ENCODE assay signal across 1 cellular context in genomic region chr7:106678795-106679152, GRCh38.
TF ChIP-seq lines count a peak whose summit lies in the region.

No MANE protein-coding gene starts in this region.

TF ChIP-seq in HEK293T, 16 proteins besides CTCF, POLR2A, EP300 and RAD21:
- TF ChIP-seq ZNF384 (IDR thresholded peaks at IDR 0.05), result no peak
- TF ChIP-seq ELF4 (IDR thresholded peaks at IDR 0.05), result no peak
- no peak for TF ChIP-seq SUZ12 (IDR thresholded peaks at IDR 0.05)
- no peak for TF ChIP-seq TARDBP (IDR thresholded peaks at IDR 0.05)
- TF ChIP-seq BHLHE40 (IDR thresholded peaks at IDR 0.05; ENCODE audit: borderline replicate concordance), result no peak
- TF ChIP-seq SP1 (IDR thresholded peaks at IDR 0.05), result no peak
- no peak for TF ChIP-seq L3MBTL2 (conservative IDR thresholded peaks at IDR 0.05)
- no peak for TF ChIP-seq ARNT (IDR thresholded peaks at IDR 0.05)
- TF ChIP-seq FOXM1 (IDR thresholded peaks at IDR 0.05; ENCODE audit: borderline replicate concordance), result no peak
- no peak for TF ChIP-seq HDGF (IDR thresholded peaks at IDR 0.05; ENCODE audit: borderline replicate concordance)
- TF ChIP-seq FOXK2 (IDR thresholded peaks at IDR 0.05), result no peak
- TF ChIP-seq NFRKB (IDR thresholded peaks at IDR 0.05), result no peak
- no peak for TF ChIP-seq LEF1 (IDR thresholded peaks at IDR 0.05; ENCODE audit: borderline replicate concordance)
- TF ChIP-seq CTBP1 (IDR thresholded peaks at IDR 0.05; ENCODE audit: borderline replicate concordance), result no peak
- TF ChIP-seq, protein P1, sequence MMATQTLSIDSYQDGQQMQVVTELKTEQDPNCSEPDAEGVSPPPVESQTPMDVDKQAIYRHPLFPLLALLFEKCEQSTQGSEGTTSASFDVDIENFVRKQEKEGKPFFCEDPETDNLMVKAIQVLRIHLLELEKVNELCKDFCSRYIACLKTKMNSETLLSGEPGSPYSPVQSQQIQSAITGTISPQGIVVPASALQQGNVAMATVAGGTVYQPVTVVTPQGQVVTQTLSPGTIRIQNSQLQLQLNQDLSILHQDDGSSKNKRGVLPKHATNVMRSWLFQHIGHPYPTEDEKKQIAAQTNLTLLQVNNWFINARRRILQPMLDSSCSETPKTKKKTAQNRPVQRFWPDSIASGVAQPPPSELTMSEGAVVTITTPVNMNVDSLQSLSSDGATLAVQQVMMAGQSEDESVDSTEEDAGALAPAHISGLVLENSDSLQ (IDR thresholded peaks at IDR 0.05), result no peak
